Comparison of ENCODE assay signal across 18 cellular contexts in genomic region chr13:51560336-51560735, GRCh38. TPM values are rescaled to one million over a fixed set of nuclear protein-coding genes. Genes with fewer than 3 reads are reported as not detected.
DNase-seq lines count a peak whose midpoint lies in the region; FAIRE-seq and TF ChIP-seq lines count a peak whose summit lies in the region.
"Had no signal": no experiment of that assay in that cellular context is flagged by ENCODE, and none has a peak within 500 bp of the region (broad histone marks: within the 10 kb centered on the region; RNA-seq: fewer than 3 reads in every experiment).

No MANE protein-coding gene starts in this region.

- DNase-seq in CD1c-positive myeloid dendritic cell (ENCODE audit: extremely low spot score) = peak; percentile 78
- no peak for DNase-seq in GM19239 (ENCODE audit: insufficient read length, low spot score)
- peak; percentile 64 for DNase-seq in NB4 (ENCODE audit: low read depth)
- DNase-seq in immature natural killer cell = no peak
- no peak for DNase-seq in GM19240 (ENCODE audit: insufficient read length, low spot score)
- no peak for DNase-seq in NCI-H526 (lab: John Stamatoyannopoulos, UW)
- no peak for DNase-seq in HK-2 (ENCODE audit: unreplicated experiment)
- DNase-seq: effector memory CD8-positive, alpha-beta T cell; glutamatergic neuron; lower lobe of right lung; NCI-H2029; NCI-H510A treated with DMSO at 0.1 percent for 48 hours; posterior cingulate gyrus had no signal

- peaks cover 21 to 38% of the 10 kb centered on the region in 2 donors for H3K4me1 Mint-ChIP-seq in immature natural killer cell

- H3K36me3 Mint-ChIP-seq in immature natural killer cell = peaks cover 0 to 4% (median 0%) of the 10 kb centered on the region in 3 donors

- H3K4me3 ChIP-seq in NB4 (ENCODE audit: low read depth, low read length) = no peak overlapping the region
- H3K4me3 ChIP-seq: cardiac muscle cell, lower lobe of right lung, SK-N-MC, suprapubic skin had no signal

- H3K27me3 Mint-ChIP-seq in immature natural killer cell (ENCODE audit: low read depth in 3 of 3) = peaks cover 0 to 8% (median 2%) of the 10 kb centered on the region in 3 donors

- TF ChIP-seq POLR2A in NB4 (IDR thresholded peaks at IDR 0.05; ENCODE audit: extremely low read depth, insufficient read length) = no peak

- H3K4me3 Mint-ChIP-seq in immature natural killer cell = peak overlapping the region in 4 of 5 donors; percentile 1 to 67 (median 16)
- H3K4me3 Mint-ChIP-seq: activated T-helper 1 cell treated with anti-CD3 and anti-CD28 coated beads, Interleukin-12 subunit alpha, Interleukin-12 subunit beta, Interleukin-2, Interleukin-4 antibody, amounts not matched to agents 30 ng/mL and 10 ng/mL and 1 ng/mL, durations not matched to agents 14 hours and 24 hours and 36 hours; effector memory CD8-positive, alpha-beta T cell had no signal

- no peaks in the 10 kb centered on the region for H3K9me3 Mint-ChIP-seq in immature natural killer cell
- H3K9me3 Mint-ChIP-seq: effector memory CD8-positive, alpha-beta T cell had no signal

- TF ChIP-seq CTCF in NB4 (IDR thresholded peaks at IDR 0.05; ENCODE audit: low read depth, low read length) = no peak

- H3K27ac Mint-ChIP-seq in immature natural killer cell = peak overlapping the region; percentile 14 to 80 (median 49)
- H3K27ac Mint-ChIP-seq: activated T-helper 1 cell treated with anti-CD3 and anti-CD28 coated beads, Interleukin-12 subunit alpha, Interleukin-12 subunit beta, Interleukin-2, Interleukin-4 antibody, amounts not matched to agents 30 ng/mL and 10 ng/mL and 1 ng/mL, durations not matched to agents 14 hours and 24 hours and 36 hours; effector memory CD8-positive, alpha-beta T cell had no signal

- peak; percentile 83 for FAIRE-seq in GM19239 (lab: Jason Lieb, UNC)
- FAIRE-seq: H1 had no signal

RNA-seq across cellular contexts. Expression of gene WDFY2, which starts 23.9 kb away (rescaled TPM):
- polyA plus RNA-seq in immature natural killer cell = 1 to 10 TPM; 1.6 to 4.6 (median 3.0) TPM

Comparison
In these comparisons a context has a peak if more than half of its experiments do, and no peak if none do; other contexts are left out.
1. DNase-seq: peak in CD1c-positive myeloid dendritic cell (single experiment) and NB4 (single experiment); none in GM19239 (single experiment), immature natural killer cell (0 of 3), GM19240 (single experiment), NCI-H526 (0 of 2) and HK-2 (single experiment).